8 cellular contexts compared by ENCODE assay signal in the genomic region with DNA sequence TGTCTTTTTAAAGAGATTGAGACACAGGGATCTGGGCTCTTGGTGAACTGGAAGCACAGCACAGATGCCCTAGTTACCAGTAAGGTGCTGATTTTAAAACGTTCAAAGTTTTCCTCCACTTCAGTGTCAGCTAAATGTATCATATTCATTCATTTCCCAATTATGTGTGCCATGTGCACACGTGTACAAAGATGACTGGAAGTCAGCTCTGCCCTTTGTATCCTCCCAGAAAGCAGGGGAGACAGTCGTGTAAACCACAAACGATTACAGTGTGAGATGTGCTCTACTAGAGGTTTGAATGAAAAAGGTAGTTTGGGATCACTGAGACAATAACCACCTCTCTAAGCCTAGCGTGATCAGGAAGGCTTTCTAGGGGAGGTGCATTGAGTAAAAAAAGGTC. TPM values are rescaled to one million over a fixed set of nuclear protein-coding genes. Genes with fewer than 3 reads are reported as not detected.
DNase-seq lines count a peak whose midpoint lies in the region; ATAC-seq, FAIRE-seq and TF ChIP-seq lines count a peak whose summit lies in the region.

No MANE protein-coding gene starts in this region.

- CTCF ChIA-PET in AG04449 (lab: Yijun Ruan, JAX): interaction anchor here (0.8 to 1.0 kb wide), 2 partner anchors 23 to 232 kb away, joined by 3 read pairs; no protein-coding TSS in a partner anchor

- H3K4me3 ChIP-seq in AG04449 (ENCODE audit: low read depth, low read length) (peak overlapping the region; percentile 66), bronchial epithelial cell (ENCODE audit: low read depth, low read length) (peak overlapping the region; percentile 49), mucosa of rectum (ENCODE audit: low read length in 2 of 2) (peak overlapping the region; percentile 75 to 87), MG63 (no peak overlapping the region)

- POLR2A ChIA-PET in AG04449 (lab: Yijun Ruan, JAX): interaction anchor here (1.3 kb wide), 1 partner anchor 29 kb away, joined by 5 read pairs; a partner anchor contains a TSS

- no peak overlapping the region for H3K9ac ChIP-seq in mucosa of rectum (ENCODE audit: low read depth in 1 of 2, low read length in 2 of 2)

- H3K36me3 ChIP-seq in bronchial epithelial cell (ENCODE audit: control insufficient read depth, insufficient read depth, low read length): peaks cover 2% of the 10 kb centered on the region
- no peaks in the 10 kb centered on the region for H3K36me3 ChIP-seq in mucosa of rectum (ENCODE audit: control insufficient read depth in 2 of 2, insufficient read depth in 2 of 2, low read length in 2 of 2)
- H3K36me3 ChIP-seq in MG63: no peaks in the 10 kb centered on the region

- no peak overlapping the region for H3K27ac ChIP-seq in mucosa of rectum (ENCODE audit: low read depth in 2 of 2, low read length in 2 of 2)

- TF ChIP-seq CTCF in AG04449 (IDR thresholded peaks at IDR 0.05; ENCODE audit: insufficient read depth, low read length, missing control alignments) (no peak), bronchial epithelial cell (IDR thresholded peaks at IDR 0.05; ENCODE audit: insufficient read depth, low read length, severe bottlenecking) (no peak)

- FAIRE-seq in bronchial epithelial cell (lab: Jason Lieb, UNC) (no peak), H54 (lab: Jason Lieb, UNC) (no peak)

- no peak for DNase-seq in AG04449 (ENCODE audit: low read depth, low spot score)
- peak; percentile 2 for DNase-seq in HCEC 1CT
- peak; percentile 14 for DNase-seq in bronchial epithelial cell (ENCODE audit: low read depth)
- no peak for DNase-seq in MG63
- no peak for DNase-seq in effector CD4-positive, alpha-beta T cell
- DNase-seq in H54 (ENCODE audit: insufficient read length, low spot score): no peak

- peaks cover 0 to 2% of the 10 kb centered on the region in 2 donors for H3K9me3 ChIP-seq in mucosa of rectum (ENCODE audit: control insufficient read depth in 2 of 2, low read length in 2 of 2)
- no peaks in the 10 kb centered on the region for H3K9me3 ChIP-seq in MG63

- H3K27me3 ChIP-seq in bronchial epithelial cell (ENCODE audit: control insufficient read depth, insufficient read depth, low read length) (no peaks in the 10 kb centered on the region), mucosa of rectum (ENCODE audit: control insufficient read depth in 2 of 2, insufficient read depth in 2 of 2, low read length in 2 of 2) (peaks cover 0 to 5% of the 10 kb centered on the region in 2 donors), MG63 (no peaks in the 10 kb centered on the region)

- peaks cover 4 to 6% of the 10 kb centered on the region in 2 donors for H3K4me1 ChIP-seq in mucosa of rectum (ENCODE audit: control insufficient read depth in 2 of 2, insufficient read depth in 2 of 2, low read length in 2 of 2)

- no peak for TF ChIP-seq POLR2A in H54 (IDR thresholded peaks at IDR 0.05; ENCODE audit: low read depth, low read length)

- no peak for ATAC-seq in GM18909 (IDR thresholded peaks at IDR 0.05; ENCODE audit: poor library complexity, unreplicated experiment)

RNA-seq across cellular contexts. Expression of a gene that starts 0.8 kb away (rescaled TPM):
- total RNA-seq in bronchial epithelial cell: 2.2 and 2.9 TPM in 2 replicates
- not detected in 2 replicates for total RNA-seq in MG63 (2014; rRNA removed; shearing (Covaris generic); ENCODE audit: low replicate concordance)

RNA-seq across cellular contexts. Expression of a gene that starts 29.0 kb away (rescaled TPM):
- under 0.01 and 0.26 TPM in 2 replicates for total RNA-seq in bronchial epithelial cell
- not detected in 2 replicates for total RNA-seq in MG63 (2014; rRNA removed; shearing (Covaris generic); ENCODE audit: low replicate concordance)

Comparison
In these comparisons a context has a peak if more than half of its experiments do, and no peak if none do; other contexts are left out.
1. DNase-seq: peak in HCEC 1CT (single experiment) and bronchial epithelial cell (single experiment); none in AG04449 (single experiment), MG63 (single experiment), effector CD4-positive, alpha-beta T cell (single experiment) and H54 (single experiment).